Comparison of ENCODE assay signal across 21 cellular contexts in genomic region chr7:102220929-102221850, GRCh38.
DNase-seq lines count a peak whose midpoint lies in the region; ATAC-seq and TF ChIP-seq lines count a peak whose summit lies in the region.
"Had no signal": no experiment of that assay in that cellular context is flagged by ENCODE, and none has a peak within 500 bp of the region (broad histone marks: within the 10 kb centered on the region; RNA-seq: fewer than 3 reads in every experiment).

No MANE protein-coding gene starts in this region.

- in situ Hi-C loops in astrocyte of the spinal cord (cut with HindIII; ENCODE audit: low sequenced_read_pairs) = no loop called here

- H3K27ac ChIP-seq in Karpas-422 (ENCODE audit: low read length) = peak overlapping the region; percentile 91
- H3K27ac ChIP-seq: KMS-11 had no signal

- peaks cover 35% of the 10 kb centered on the region for H3K79me2 ChIP-seq in Karpas-422 (ENCODE audit: low read length)

- H3K9me3 ChIP-seq in Karpas-422 (ENCODE audit: low read length) = no peaks in the 10 kb centered on the region

- no peaks in the 10 kb centered on the region for H4K20me1 ChIP-seq in Karpas-422 (ENCODE audit: insufficient read depth, low read depth, low read length)

- ATAC-seq in GM19023 (IDR thresholded peaks at IDR 0.05; ENCODE audit: unreplicated experiment) = no peak
- no peak for ATAC-seq in GM19324 (IDR thresholded peaks at IDR 0.05; ENCODE audit: low FRiP score, unreplicated experiment)
- ATAC-seq: sciatic nerve; stimulated activated memory B cell treated with anti-CD40 and anti-IgM and Interleukin-4, amounts not matched to agents 10 μg/mL and 1 μg/mL and 100 μg/mL, for 72 hours; T-helper 17 cell had no signal

- H3K4me3 ChIP-seq in Karpas-422 (ENCODE audit: low read length) (peak overlapping the region; percentile 16; the same call in 1 of the 2 replicates), astrocyte of the spinal cord (ENCODE audit: low read depth, low read length) (no peak overlapping the region)
- H3K4me3 ChIP-seq: lung had no signal

- peaks cover 58% of the 10 kb centered on the region for H3K4me1 ChIP-seq in Karpas-422 (ENCODE audit: low read length)

- DNase-seq in 8988T (peak; percentile 49), Karpas-422 (peak; percentile 78), astrocyte of the spinal cord (ENCODE audit: low read depth, low spot score) (peak; percentile 67), hepatic stellate cell (ENCODE audit: low spot score) (peak; percentile 47), GM10248 (ENCODE audit: extremely low spot score) (no peak), NCI-H2081 treated with DMSO at 0.1 percent for 48 hours (lab: John Stamatoyannopoulos, UW) (no peak)
- DNase-seq: activated CD4-positive, CD25-positive, alpha-beta regulatory T cell treated with anti-CD3 and anti-CD28 coated beads, Interleukin-2, amount 50 U/mL, for 72 hours; activated T-cell treated with anti-CD3 and anti-CD28 coated beads for 4 hours; CD8-positive, alpha-beta memory T cell; cortex of kidney; GF-D8; NCI-H1694 treated with DMSO at 0.1 percent for 48 hours; NCI-H748 treated with DMSO at 0.1 percent for 48 hours; RPMI8226; T-helper 17 cell had no signal

- H3K9ac ChIP-seq in Karpas-422 (ENCODE audit: low read length) = peak overlapping the region; percentile 52
- H3K9ac ChIP-seq: KMS-11 had no signal

- H2AFZ ChIP-seq in Karpas-422 (ENCODE audit: low read length) = no peak overlapping the region

- H3K4me2 ChIP-seq in Karpas-422 (ENCODE audit: low read depth, low read length, poor library complexity, severe bottlenecking) = peak overlapping the region; percentile 55
- H3K4me2 ChIP-seq: KMS-11 had no signal

- H3K9me2 ChIP-seq in Karpas-422 (replicated peaks; ENCODE audit: insufficient read depth, low read length) = no peaks in the 10 kb centered on the region

- POLR2A ChIA-PET in GM10248 (lab: Yijun Ruan, JAX) = interaction anchor here (0.6 kb wide), 1 partner anchor 42 kb away, joined by 7 read pairs; no protein-coding TSS in a partner anchor

- H3K36me3 ChIP-seq in Karpas-422 (ENCODE audit: insufficient read depth, low read length) = peaks cover 4% of the 10 kb centered on the region; the same call in 1 of the 2 replicates

- CTCF ChIA-PET in GM10248 (lab: Yijun Ruan, JAX) = no interaction called here

- TF ChIP-seq CTCF in astrocyte of the spinal cord (IDR thresholded peaks at IDR 0.05; ENCODE audit: low read depth, low read length) = no peak
- no peak for TF ChIP-seq CTCF in GM10248 (IDR thresholded peaks at IDR 0.05; ENCODE audit: control extremely low read depth, extremely low read depth, low read depth, missing control alignments)

- no peaks in the 10 kb centered on the region for H3K27me3 ChIP-seq in Karpas-422 (ENCODE audit: low read length)

Comparison
In these comparisons a context has a peak if more than half of its experiments do, and no peak if none do; other contexts are left out.
1. DNase-seq: peak in 8988T (single experiment), Karpas-422 (single experiment), astrocyte of the spinal cord (single experiment) and hepatic stellate cell (single experiment); none in GM10248 (single experiment) and NCI-H2081 treated with DMSO at 0.1 percent for 48 hours (single experiment).